10 cellular contexts compared by ENCODE assay signal in genomic region chr16:5056347-5056746, GRCh38. TPM values are rescaled to one million over a fixed set of nuclear protein-coding genes. Genes with fewer than 3 reads are reported as not detected.
DNase-seq lines count a peak whose midpoint lies in the region; ATAC-seq, FAIRE-seq and TF ChIP-seq lines count a peak whose summit lies in the region.
"Had no signal": no experiment of that assay in that cellular context is flagged by ENCODE, and none has a peak within 500 bp of the region (broad histone marks: within the 10 kb centered on the region; RNA-seq: fewer than 3 reads in every experiment).

No MANE protein-coding gene starts in this region.

- TF ChIP-seq RAD21 in K562 (CRISPR knock-in tag; conservative IDR thresholded peaks at IDR 0.05 in 1 of 2, IDR thresholded peaks at IDR 0.05 in 1 of 2) = peak; percentile 56 to 75

- no peaks in the 10 kb centered on the region for H3K9me3 Mint-ChIP-seq in neural progenitor cell

- H3K27me3 Mint-ChIP-seq in neural progenitor cell (ENCODE audit: insufficient read depth, low read depth) = peaks cover 2% of the 10 kb centered on the region

- H3K9me1 ChIP-seq in K562 (ENCODE audit: control insufficient read depth, insufficient read depth, low read length) = no peaks in the 10 kb centered on the region

- H3K4me1 ChIP-seq in PC-9 (replicated peaks; ENCODE audit: insufficient read depth) (no peaks in the 10 kb centered on the region), K562 (replicated peaks in 1 of 2; ENCODE audit: control insufficient read depth in 2 of 2, insufficient read depth in 2 of 2, low read length in 2 of 2) (no peaks in the 10 kb centered on the region), neural progenitor cell (peaks cover 18% of the 10 kb centered on the region)
- no peaks in the 10 kb centered on the region for H3K4me1 ChIP-seq in effector memory CD4-positive, alpha-beta T cell (ENCODE audit: control insufficient read depth, insufficient read depth, low read length, poor library complexity, severe bottlenecking)

- ATAC-seq in K562 (peak; percentile 97), HG03469 (IDR thresholded peaks at IDR 0.05; ENCODE audit: unreplicated experiment) (no peak)

- H3K4me2 ChIP-seq in PC-9 = no peak overlapping the region
- no peak overlapping the region for H3K4me2 ChIP-seq in K562 (ENCODE audit: insufficient read depth, low read length)
- H3K4me2 ChIP-seq in neural progenitor cell = no peak overlapping the region

- H4K20me1 ChIP-seq in PC-9 (ENCODE audit: insufficient read depth) (no peaks in the 10 kb centered on the region), K562 (replicated peaks; ENCODE audit: control insufficient read depth, insufficient read depth, low read length) (no peaks in the 10 kb centered on the region), neural progenitor cell (ENCODE audit: low read depth) (no peaks in the 10 kb centered on the region)

- no peak overlapping the region for H3K4me3 ChIP-seq in PC-9
- no peak overlapping the region for H3K4me3 ChIP-seq in K562
- H3K4me3 ChIP-seq in neural progenitor cell = no peak overlapping the region
- no peak overlapping the region for H3K4me3 ChIP-seq in effector memory CD4-positive, alpha-beta T cell (ENCODE audit: insufficient read depth, low read depth, low read length, poor library complexity, severe bottlenecking)
- H3K4me3 ChIP-seq: thoracic aorta had no signal

- 3% methylated on average over 11 of the region's 11 CpGs for WGBS in K562 (ENCODE audit: insufficient coverage, low coverage, missing lambda C conversion rate)

- H3K9me3 ChIP-seq in PC-9 (ENCODE audit: insufficient read depth, low read depth) (no peaks in the 10 kb centered on the region), K562 (replicated peaks; ENCODE audit: control insufficient read depth, insufficient read depth, low read depth, low read length) (no peaks in the 10 kb centered on the region), neural progenitor cell (ENCODE audit: low read depth) (no peaks in the 10 kb centered on the region)
- H3K9me3 ChIP-seq in effector memory CD4-positive, alpha-beta T cell (ENCODE audit: control insufficient read depth, low read length) = no peaks in the 10 kb centered on the region
- H3K9me3 ChIP-seq: thoracic aorta had no signal

- H3K27me3 ChIP-seq in PC-9 (ENCODE audit: insufficient read depth, low read depth) (peaks cover 36% of the 10 kb centered on the region), K562 (ENCODE audit: control insufficient read depth in 2 of 2, insufficient read depth in 2 of 2, low read length in 2 of 2) (peaks cover 12 to 52% of the 10 kb centered on the region in 2 experiments), neural progenitor cell (no peaks in the 10 kb centered on the region)
- no peaks in the 10 kb centered on the region for H3K27me3 ChIP-seq in effector memory CD4-positive, alpha-beta T cell (replicated peaks; ENCODE audit: control insufficient read depth, insufficient read depth, low read length, poor library complexity, severe bottlenecking)

- in situ Hi-C loops in K562 (cut with MboI) = no loop called here

- no peak overlapping the region for H3K27ac Mint-ChIP-seq in neural progenitor cell

- DNase-seq in AG20443 (ENCODE audit: low spot score) (peak; percentile 59), GM19238 (ENCODE audit: insufficient read length, low spot score) (peak; percentile 53), PC-9 (no peak), K562 (ENCODE audit: extremely low read depth in 1 of 4, low spot score in 3 of 4) (peak; percentile 62 to 73 (median 64)), neural progenitor cell (ENCODE audit: low spot score) (peak; percentile 80), anterior cingulate cortex (lab: John Stamatoyannopoulos, UW) (no peak)
- no peak for DNase-seq in effector memory CD4-positive, alpha-beta T cell

- no peaks in the 10 kb centered on the region for H3K9me2 ChIP-seq in PC-9 (ENCODE audit: insufficient read depth)

- H3K79me2 ChIP-seq in PC-9 (ENCODE audit: low read depth) = no peaks in the 10 kb centered on the region
- H3K79me2 ChIP-seq in K562 (ENCODE audit: control insufficient read depth, insufficient read depth, low read length) = no peaks in the 10 kb centered on the region
- no peaks in the 10 kb centered on the region for H3K79me2 ChIP-seq in neural progenitor cell (ENCODE audit: low read depth)

- TF ChIP-seq POLR2A in K562 (conservative IDR thresholded peaks at IDR 0.05) = no peak

- CTCF ChIA-PET in PC-9 (lab: Charles Lee) = interaction anchor here (0.6 kb wide), 1 partner anchor 424 kb away, joined by 3 read pairs; no protein-coding TSS in a partner anchor
- CTCF ChIA-PET in K562 (lab: Yijun Ruan, JAX; ENCODE audit: low intra/inter-chr PET ratio) = interaction anchor here (1.1 kb wide), 1 partner anchor 656 kb away, joined by 3 read pairs; no protein-coding TSS in a partner anchor

- intact Hi-C loops in PC-9 (cut with micrococcal nuclease; ENCODE audit: unreplicated experiment) = no loop called here
- intact Hi-C loops in K562 (cut with micrococcal nuclease) = no loop called here

- H3K27ac ChIP-seq in PC-9 (no peak overlapping the region), K562 (ENCODE audit: extremely low read depth, low read depth, low read length) (no peak overlapping the region), neural progenitor cell (no peak overlapping the region)
- H3K27ac ChIP-seq in effector memory CD4-positive, alpha-beta T cell (ENCODE audit: insufficient read depth, low read length, poor library complexity, severe bottlenecking) = no peak overlapping the region
- H3K27ac ChIP-seq: thoracic aorta had no signal

- no peak overlapping the region for H3K4me3 Mint-ChIP-seq in neural progenitor cell

- POLR2A ChIA-PET in PC-9 (lab: Charles Lee; ENCODE audit: unreplicated experiment) (no interaction called here), K562 (lab: Yijun Ruan, JAX) (interaction anchor here (0.6 to 0.9 kb wide), 6 partner anchors 11 to 1363 kb away, joined by 3 to 4 read pairs (median 3); no protein-coding TSS in a partner anchor)

- 0 out of 2 replicates have a peak, but pooled peaks have one; percentile 40 for TF ChIP-seq CTCF in PC-9 (conservative IDR thresholded peaks at IDR 0.05)
- TF ChIP-seq CTCF in K562 (IDR thresholded peaks at IDR 0.05 in 2 of 3, conservative IDR thresholded peaks at IDR 0.05 in 1 of 3; ENCODE audit: insufficient read depth in 2 of 3, low read depth in 1 of 3, low read length in 3 of 3) = peak; percentile 79 to 83 (median 81)
- TF ChIP-seq CTCF in neural progenitor cell (IDR thresholded peaks at IDR 0.05) = peak; percentile 71

- FAIRE-seq in K562 (lab: Jason Lieb, UNC) = peak; percentile 55
- FAIRE-seq: endometrium had no signal

- H3K4me1 Mint-ChIP-seq in neural progenitor cell = peaks cover 4% of the 10 kb centered on the region

- H3K9ac ChIP-seq in K562 (ENCODE audit: insufficient read depth in 1 of 2, low read depth in 2 of 2, low read length in 2 of 2) (peak overlapping the region in 1 of 2 experiments; percentile 29; a peak in 1 of 4 replicates), neural progenitor cell (no peak overlapping the region)

- no peak for TF ChIP-seq EP300 in K562 (IDR thresholded peaks at IDR 0.05; ENCODE audit: low read length)

- no peaks in the 10 kb centered on the region for H3K36me3 Mint-ChIP-seq in neural progenitor cell

- H3K36me3 ChIP-seq in PC-9 (ENCODE audit: low read depth) (no peaks in the 10 kb centered on the region), K562 (ENCODE audit: control insufficient read depth, insufficient read depth, low read length) (no peaks in the 10 kb centered on the region), neural progenitor cell (no peaks in the 10 kb centered on the region)
- no peaks in the 10 kb centered on the region for H3K36me3 ChIP-seq in effector memory CD4-positive, alpha-beta T cell (ENCODE audit: control insufficient read depth, insufficient read depth, low read length)
- H3K36me3 ChIP-seq: thoracic aorta had no signal

- BruUV-seq in PC-9 (replicated peaks; lab: Mats Ljungman, UMichigan) (no TSS peak), K562 (replicated peaks; lab: Mats Ljungman, UMichigan) (no TSS peak)

- H3F3A ChIP-seq in PC-9 (ENCODE audit: insufficient read depth, low read depth) = no peaks in the 10 kb centered on the region
- H3F3A ChIP-seq in neural progenitor cell (ENCODE audit: low read depth) = peaks cover 27% of the 10 kb centered on the region

- H2AFZ ChIP-seq in PC-9 (no peak overlapping the region), K562 (ENCODE audit: low read depth, low read length) (no peak overlapping the region), neural progenitor cell (replicated peaks) (no peak overlapping the region)

RNA-seq across cellular contexts. Expression of gene C16orf89, which starts 9.4 kb away (rescaled TPM):
- total RNA-seq in PC-9 (2021) (not detected in 2 replicates), K562 (2014; rRNA removed) (not detected in 2 replicates), K562 (2014; rRNA removed; fragmentation: Illumina TruSeq; extraction: Trizol) (not detected in 2 replicates), K562 (2015; rRNA removed; fragmentation: Illumina TruSeq; extraction: Trizol) (not detected in 2 replicates), K562 (2021) (not detected in 2 replicates), neural progenitor cell (ENCODE audit: low replicate concordance) (0.37 and 1.0 TPM in 2 replicates)
- not detected in 2 replicates for total RNA-seq in K562 (2011; cell fraction: chromatin; rRNA removed; ENCODE audit: low replicate concordance)
- not detected in 2 replicates for total RNA-seq in K562 (2011; cell fraction: nucleolus; rRNA removed)
- not detected in 2 replicates for total RNA-seq in K562 (2011; cell fraction: nucleoplasm; rRNA removed)
- polyA plus RNA-seq in K562 (2011; rRNA removed) (not detected in 2 replicates), K562 (2014; fragmentation: Illumina TruSeq; extraction: Trizol) (not detected in 2 replicates), K562 (2014; fragmentation: Nextera tagmentation; extraction: Ambion mirVana) (not detected), K562 (2014; rRNA removed) (not detected in 2 replicates)
- not detected in 2 replicates for polyA plus RNA-seq in K562 (2011; cell fraction: cytosol; rRNA removed)
- polyA plus RNA-seq in K562 (2011; cell fraction: nucleus; rRNA removed) = not detected in 2 replicates
- polyA plus RNA-seq in K562 (2012) = not detected in 2 replicates
- not detected in 2 replicates for polyA minus RNA-seq in K562 (2011; rRNA and poly(A)+ RNA removed)
- not detected in 2 replicates for polyA minus RNA-seq in K562 (2011; cell fraction: cytosol; rRNA and poly(A)+ RNA removed)
- polyA minus RNA-seq in K562 (2011; cell fraction: nucleus; rRNA and poly(A)+ RNA removed) = not detected in 2 replicates

RNA-seq across cellular contexts. Expression of gene ALG1, which starts 15.3 kb away (rescaled TPM):
- total RNA-seq in PC-9 (2021) (37.3 and 38.1 TPM in 2 replicates), K562 (2014; rRNA removed) (18.9 and 23.8 TPM in 2 replicates), K562 (2014; rRNA removed; fragmentation: Illumina TruSeq; extraction: Trizol) (10.7 and 12.3 TPM in 2 replicates), K562 (2015; rRNA removed; fragmentation: Illumina TruSeq; extraction: Trizol) (14.6 and 17.8 TPM in 2 replicates), K562 (2021) (20.8 and 26.4 TPM in 2 replicates), neural progenitor cell (ENCODE audit: low replicate concordance) (6.1 and 12.5 TPM in 2 replicates)
- total RNA-seq in K562 (2011; cell fraction: chromatin; rRNA removed; ENCODE audit: low replicate concordance) = 31.7 and 67.7 TPM in 2 replicates
- total RNA-seq in K562 (2011; cell fraction: nucleolus; rRNA removed) = 75.3 and 79.9 TPM in 2 replicates
- 52.8 and 55.5 TPM in 2 replicates for total RNA-seq in K562 (2011; cell fraction: nucleoplasm; rRNA removed)
- polyA plus RNA-seq in K562 (2011; rRNA removed) (15.0 and 19.9 TPM in 2 replicates), K562 (2014; fragmentation: Illumina TruSeq; extraction: Trizol) (18.3 and 19.0 TPM in 2 replicates), K562 (2014; fragmentation: Nextera tagmentation; extraction: Ambion mirVana) (1 to 10 TPM; 1.1 to 2.8 TPM), K562 (2014; rRNA removed) (18.3 and 18.8 TPM in 2 replicates)
- 17.8 and 33.7 TPM in 2 replicates for polyA plus RNA-seq in K562 (2011; cell fraction: cytosol; rRNA removed)
- 19.2 and 25.1 TPM in 2 replicates for polyA plus RNA-seq in K562 (2011; cell fraction: nucleus; rRNA removed)
- 15.1 and 16.1 TPM in 2 replicates for polyA plus RNA-seq in K562 (2012)
- polyA minus RNA-seq in K562 (2011; rRNA and poly(A)+ RNA removed) = 16.8 and 31.2 TPM in 2 replicates
- 9.7 and 14.6 TPM in 2 replicates for polyA minus RNA-seq in K562 (2011; cell fraction: cytosol; rRNA and poly(A)+ RNA removed)
- polyA minus RNA-seq in K562 (2011; cell fraction: nucleus; rRNA and poly(A)+ RNA removed) = 13.5 and 16.3 TPM in 2 replicates

RNA-seq across cellular contexts. Expression of gene NAGPA, which starts 22.6 kb away (rescaled TPM):
- total RNA-seq in PC-9 (2021) (20.6 and 31.2 TPM in 2 replicates), K562 (2014; rRNA removed) (12.5 and 12.7 TPM in 2 replicates), K562 (2014; rRNA removed; fragmentation: Illumina TruSeq; extraction: Trizol) (3.0 and 3.8 TPM in 2 replicates), K562 (2015; rRNA removed; fragmentation: Illumina TruSeq; extraction: Trizol) (6.9 and 7.2 TPM in 2 replicates), K562 (2021) (11.9 and 12.8 TPM in 2 replicates), neural progenitor cell (ENCODE audit: low replicate concordance) (3.3 and 19.9 TPM in 2 replicates)
- 9.5 and 17.8 TPM in 2 replicates for total RNA-seq in K562 (2011; cell fraction: chromatin; rRNA removed; ENCODE audit: low replicate concordance)
- total RNA-seq in K562 (2011; cell fraction: nucleolus; rRNA removed) = 19.6 and 28.9 TPM in 2 replicates
- 16.7 and 17.6 TPM in 2 replicates for total RNA-seq in K562 (2011; cell fraction: nucleoplasm; rRNA removed)
- polyA plus RNA-seq in K562 (2011; rRNA removed) (3.8 and 4.5 TPM in 2 replicates), K562 (2014; fragmentation: Illumina TruSeq; extraction: Trizol) (4.6 and 8.6 TPM in 2 replicates), K562 (2014; fragmentation: Nextera tagmentation; extraction: Ambion mirVana) (under 1 TPM; 0.15 to 0.53 TPM), K562 (2014; rRNA removed) (11.1 and 12.7 TPM in 2 replicates)
- polyA plus RNA-seq in K562 (2011; cell fraction: cytosol; rRNA removed) = 6.3 and 14.1 TPM in 2 replicates
- 11.2 and 19.4 TPM in 2 replicates for polyA plus RNA-seq in K562 (2011; cell fraction: nucleus; rRNA removed)
- polyA plus RNA-seq in K562 (2012) = 6.5 and 8.8 TPM in 2 replicates
- polyA minus RNA-seq in K562 (2011; rRNA and poly(A)+ RNA removed) = 2.8 and 5.7 TPM in 2 replicates
- polyA minus RNA-seq in K562 (2011; cell fraction: cytosol; rRNA and poly(A)+ RNA removed) = 5.6 and 6.1 TPM in 2 replicates
- 7.6 and 9.0 TPM in 2 replicates for polyA minus RNA-seq in K562 (2011; cell fraction: nucleus; rRNA and poly(A)+ RNA removed)

RNA-seq across cellular contexts. Expression of gene EEF2KMT, which starts 41.2 kb away (rescaled TPM):
- total RNA-seq in PC-9 (2021) (10.4 TPM in 2 replicates), K562 (2014; rRNA removed) (19.5 and 26.2 TPM in 2 replicates), K562 (2014; rRNA removed; fragmentation: Illumina TruSeq; extraction: Trizol) (10.3 and 10.4 TPM in 2 replicates), K562 (2015; rRNA removed; fragmentation: Illumina TruSeq; extraction: Trizol) (12.8 and 13.8 TPM in 2 replicates), K562 (2021) (22.7 and 25.3 TPM in 2 replicates), neural progenitor cell (ENCODE audit: low replicate concordance) (4.1 and 10.7 TPM in 2 replicates)
- total RNA-seq in K562 (2011; cell fraction: chromatin; rRNA removed; ENCODE audit: low replicate concordance) = 7.8 and 18.5 TPM in 2 replicates
- total RNA-seq in K562 (2011; cell fraction: nucleolus; rRNA removed) = 14.2 and 21.7 TPM in 2 replicates
- total RNA-seq in K562 (2011; cell fraction: nucleoplasm; rRNA removed) = 11.4 and 11.5 TPM in 2 replicates
- polyA plus RNA-seq in K562 (2011; rRNA removed) (7.8 and 8.4 TPM in 2 replicates), K562 (2014; fragmentation: Illumina TruSeq; extraction: Trizol) (15.6 and 16.5 TPM in 2 replicates), K562 (2014; fragmentation: Nextera tagmentation; extraction: Ambion mirVana) (1 to 10 TPM; 4.2 to 8.9 TPM), K562 (2014; rRNA removed) (13.3 and 19.1 TPM in 2 replicates)
- polyA plus RNA-seq in K562 (2011; cell fraction: cytosol; rRNA removed) = 7.0 and 26.1 TPM in 2 replicates
- polyA plus RNA-seq in K562 (2011; cell fraction: nucleus; rRNA removed) = 9.8 and 25.4 TPM in 2 replicates
- polyA plus RNA-seq in K562 (2012) = 11.7 and 17.5 TPM in 2 replicates
- polyA minus RNA-seq in K562 (2011; rRNA and poly(A)+ RNA removed) = 3.6 and 7.5 TPM in 2 replicates
- polyA minus RNA-seq in K562 (2011; cell fraction: cytosol; rRNA and poly(A)+ RNA removed) = 9.0 TPM in 2 replicates
- polyA minus RNA-seq in K562 (2011; cell fraction: nucleus; rRNA and poly(A)+ RNA removed) = 10.0 and 11.4 TPM in 2 replicates

Comparison
In these comparisons a context has a peak if more than half of its experiments do, and no peak if none do; other contexts are left out.
1. DNase-seq: peak in AG20443 (single experiment), GM19238 (single experiment), K562 (4 of 4) and neural progenitor cell (single experiment); none in PC-9 (0 of 2), anterior cingulate cortex (0 of 58) and effector memory CD4-positive, alpha-beta T cell (0 of 3).
2. Peak in every context shown above with its lines, with median percentiles within 50 percentile points of each other: CTCF ChIP-seq.